12 cellular contexts compared by ENCODE assay signal in genomic region chr5:136018814-136019777, GRCh38. TPM values are rescaled to one million over a fixed set of nuclear protein-coding genes. Genes with fewer than 3 reads are reported as not detected.
DNase-seq lines count a peak whose midpoint lies in the region; ATAC-seq and TF ChIP-seq lines count a peak whose summit lies in the region.
"Had no signal": no experiment of that assay in that cellular context is flagged by ENCODE, and none has a peak within 500 bp of the region (broad histone marks: within the 10 kb centered on the region; RNA-seq: fewer than 3 reads in every experiment).

No MANE protein-coding gene starts in this region.

- H3K9me3 ChIP-seq in psoas muscle = no peaks in the 10 kb centered on the region
- H3K9me3 ChIP-seq: prostate gland had no signal

- in situ Hi-C loops in SK-MEL-5 (cut with HindIII; ENCODE audit: low pct_unique_long_range_greater_than_20kb, low sequenced_read_pairs) = no loop called here

- no peaks in the 10 kb centered on the region for H3K4me1 Mint-ChIP-seq in activated CD4-positive, alpha-beta T cell treated with anti-CD3 and anti-CD28 coated beads, Interleukin-2, amount 10 ng/mL, durations not matched to agents 7 days and 5 days
- H3K4me1 Mint-ChIP-seq in activated T-cell treated with anti-CD3 and anti-CD28 coated beads, Interleukin-2, amount 50 U/mL, for 72 hours (ENCODE audit: low read depth) = no peaks in the 10 kb centered on the region
- H3K4me1 Mint-ChIP-seq: activated B cell treated with CpG ODN at 0.5 μM for 24 hours had no signal

- peaks cover 17% of the 10 kb centered on the region for H3K4me1 ChIP-seq in psoas muscle
- H3K4me1 ChIP-seq: prostate gland had no signal

- peaks cover 24% of the 10 kb centered on the region for H3K27me3 Mint-ChIP-seq in activated CD4-positive, alpha-beta T cell treated with anti-CD3 and anti-CD28 coated beads, Interleukin-2, amount 10 ng/mL, durations not matched to agents 7 days and 5 days
- H3K27me3 Mint-ChIP-seq in activated T-cell treated with anti-CD3 and anti-CD28 coated beads, Interleukin-2, amount 50 U/mL, for 72 hours (ENCODE audit: low read depth) = peaks cover 19% of the 10 kb centered on the region

- POLR2A ChIA-PET in activated CD4-positive, alpha-beta T cell treated with anti-CD3 and anti-CD28 coated beads, Interleukin-2, amount 10 ng/mL, durations not matched to agents 7 days and 5 days (lab: Charles Lee) = no interaction called here
- POLR2A ChIA-PET in HEK293T (lab: Yijun Ruan, JAX) = interaction anchor here (0.6 kb wide), 1 partner anchor 17 kb away, joined by 3 read pairs; no protein-coding TSS in a partner anchor

- H3K27ac Mint-ChIP-seq in activated CD4-positive, alpha-beta T cell treated with anti-CD3 and anti-CD28 coated beads, Interleukin-2, amount 10 ng/mL, durations not matched to agents 7 days and 5 days = no peak overlapping the region
- H3K27ac Mint-ChIP-seq in activated T-cell treated with anti-CD3 and anti-CD28 coated beads, Interleukin-2, amount 50 U/mL, for 72 hours = no peak overlapping the region
- H3K27ac Mint-ChIP-seq: activated B cell treated with CpG ODN at 0.5 μM for 24 hours had no signal

- peak in 3 of 4 donors; percentile 39 to 74 (median 47) for ATAC-seq in psoas muscle
- ATAC-seq in activated T-cell treated with anti-CD3 and anti-CD28 coated beads, Interleukin-2, amount 50 U/mL, for 72 hours (replicated peaks in 1 of 2) = no peak

- WGBS in psoas muscle, 3 donors = 52 to 59% (median 59%) methylated on average over 11 of the region's 11 CpGs

- H3K4me3 ChIP-seq in fibroblast of pulmonary artery (replicated peaks; ENCODE audit: low read depth, low read length) (no peak overlapping the region), psoas muscle (no peak overlapping the region)
- H3K4me3 ChIP-seq: prostate gland had no signal

- no peak overlapping the region for H3K4me3 Mint-ChIP-seq in activated CD4-positive, alpha-beta T cell treated with anti-CD3 and anti-CD28 coated beads, Interleukin-2, amount 10 ng/mL, durations not matched to agents 7 days and 5 days
- no peak overlapping the region for H3K4me3 Mint-ChIP-seq in activated T-cell treated with anti-CD3 and anti-CD28 coated beads, Interleukin-2, amount 50 U/mL, for 72 hours
- H3K4me3 Mint-ChIP-seq: activated B cell treated with CpG ODN at 0.5 μM for 24 hours had no signal

- H3K36me3 Mint-ChIP-seq in activated CD4-positive, alpha-beta T cell treated with anti-CD3 and anti-CD28 coated beads, Interleukin-2, amount 10 ng/mL, durations not matched to agents 7 days and 5 days (ENCODE audit: low read depth) = no peaks in the 10 kb centered on the region
- H3K36me3 Mint-ChIP-seq in activated T-cell treated with anti-CD3 and anti-CD28 coated beads, Interleukin-2, amount 50 U/mL, for 72 hours (ENCODE audit: insufficient read depth in 2 of 2) = no peaks in the 10 kb centered on the region

- no peaks in the 10 kb centered on the region for H3K9me3 Mint-ChIP-seq in activated CD4-positive, alpha-beta T cell treated with anti-CD3 and anti-CD28 coated beads, Interleukin-2, amount 10 ng/mL, durations not matched to agents 7 days and 5 days
- no peaks in the 10 kb centered on the region for H3K9me3 Mint-ChIP-seq in activated T-cell treated with anti-CD3 and anti-CD28 coated beads, Interleukin-2, amount 50 U/mL, for 72 hours
- H3K9me3 Mint-ChIP-seq: activated B cell treated with CpG ODN at 0.5 μM for 24 hours had no signal

- TF ChIP-seq CTCF in fibroblast of pulmonary artery (IDR thresholded peaks at IDR 0.05; ENCODE audit: low read length, missing control alignments) (peak; percentile 56), psoas muscle (IDR thresholded peaks at IDR 0.05) (peak; percentile 14)

- intact Hi-C loops in psoas muscle (cut with DNase I) = no loop called here

- H3K36me3 ChIP-seq in psoas muscle (ENCODE audit: insufficient read depth in 1 of 2, low read depth in 1 of 2) = no peaks in the 10 kb centered on the region
- H3K36me3 ChIP-seq: prostate gland had no signal

- DNase-seq in COR-L47 (lab: John Stamatoyannopoulos, UW) (peak; percentile 28), SK-MEL-5 (ENCODE audit: low read depth, low spot score) (peak; percentile 96), fibroblast of pulmonary artery (ENCODE audit: low read depth) (peak; percentile 98), psoas muscle (peak in 1 of 2 donors; percentile 29), NCI-H1105 (lab: John Stamatoyannopoulos, UW) (no peak), HEK293T (ENCODE audit: extremely low spot score) (no peak)
- DNase-seq in activated CD4-positive, alpha-beta T cell treated with anti-CD3 and anti-CD28 coated beads, Interleukin-2, amount 10 ng/mL, durations not matched to agents 7 days and 5 days = no peak
- DNase-seq in activated T-cell treated with anti-CD3 and anti-CD28 coated beads, Interleukin-2, amount 50 U/mL, for 72 hours = no peak
- DNase-seq: activated B cell treated with CpG ODN at 0.5 μM for 24 hours, GF-D8, NCI-H1105 treated with DMSO at 0.1 percent for 48 hours had no signal

- CTCF ChIA-PET in activated CD4-positive, alpha-beta T cell treated with anti-CD3 and anti-CD28 coated beads, Interleukin-2, amount 10 ng/mL, durations not matched to agents 7 days and 5 days (lab: Charles Lee) = no interaction called here
- CTCF ChIA-PET in HEK293T (lab: Yijun Ruan, JAX) = no interaction called here

- no peaks in the 10 kb centered on the region for H3K27me3 ChIP-seq in psoas muscle (ENCODE audit: insufficient read depth in 3 of 3, low read length in 2 of 3)

- peak overlapping the region; percentile 52 for H3K27ac ChIP-seq in psoas muscle
- H3K27ac ChIP-seq: prostate gland had no signal

TF ChIP-seq in HEK293T, 16 proteins besides CTCF, POLR2A, EP300 and RAD21:
- no peak for TF ChIP-seq SP1 (IDR thresholded peaks at IDR 0.05)

RNA-seq across cellular contexts. Expression of gene TGFBI, which starts 9.7 kb away (rescaled TPM):
- 304 and 330 TPM in 2 replicates for total RNA-seq in SK-MEL-5 (2014; rRNA removed; shearing (Covaris generic))
- 610 and 786 TPM in 2 replicates for polyA plus RNA-seq in SK-MEL-5 (2015; cell fraction: cytosol; rRNA removed)
- 566 and 641 TPM in 2 replicates for polyA plus RNA-seq in SK-MEL-5 (2015; cell fraction: nucleus; rRNA removed)
- 10 to 100 TPM; 24.4 to 35.9 (median 30.3) TPM for total RNA-seq in psoas muscle
- 10 to 100 TPM; 18.8 to 28.3 (median 20.9) TPM for polyA plus RNA-seq in psoas muscle
- under 1 TPM; 0.10 to 0.27 TPM for total RNA-seq in activated CD4-positive, alpha-beta T cell treated with anti-CD3 and anti-CD28 coated beads, Interleukin-2, amount 10 ng/mL, durations not matched to agents 7 days and 5 days
- not detected for total RNA-seq in activated T-cell treated with anti-CD3 and anti-CD28 coated beads, Interleukin-2, amount 50 U/mL, for 72 hours

Comparison
In these comparisons a context has a peak if more than half of its experiments do, and no peak if none do; other contexts are left out.
1. DNase-seq: peak in COR-L47 (single experiment), SK-MEL-5 (single experiment) and fibroblast of pulmonary artery (single experiment); none in NCI-H1105 (single experiment), activated CD4-positive, alpha-beta T cell treated with anti-CD3 and anti-CD28 coated beads, Interleukin-2, amount 10 ng/mL, durations not matched to agents 7 days and 5 days (single experiment), activated T-cell treated with anti-CD3 and anti-CD28 coated beads, Interleukin-2, amount 50 U/mL, for 72 hours (0 of 2) and HEK293T (single experiment).
2. ATAC-seq: peak in psoas muscle (3 of 4); none in activated T-cell treated with anti-CD3 and anti-CD28 coated beads, Interleukin-2, amount 50 U/mL, for 72 hours (0 of 2).
3. RNA of gene TGFBI, which starts 9.7 kb away (total RNA-seq): 304 to 330 TPM in SK-MEL-5 and 24.4 to 35.9 TPM in psoas muscle; 0.10 to 0.27 TPM in activated CD4-positive, alpha-beta T cell treated with anti-CD3 and anti-CD28 coated beads, Interleukin-2, amount 10 ng/mL, durations not matched to agents 7 days and 5 days and not detected in activated T-cell treated with anti-CD3 and anti-CD28 coated beads, Interleukin-2, amount 50 U/mL, for 72 hours; every median in the first group is over 10 times any median in the second.